ENCODE assay signal across 1 cellular context in the genomic region with DNA sequence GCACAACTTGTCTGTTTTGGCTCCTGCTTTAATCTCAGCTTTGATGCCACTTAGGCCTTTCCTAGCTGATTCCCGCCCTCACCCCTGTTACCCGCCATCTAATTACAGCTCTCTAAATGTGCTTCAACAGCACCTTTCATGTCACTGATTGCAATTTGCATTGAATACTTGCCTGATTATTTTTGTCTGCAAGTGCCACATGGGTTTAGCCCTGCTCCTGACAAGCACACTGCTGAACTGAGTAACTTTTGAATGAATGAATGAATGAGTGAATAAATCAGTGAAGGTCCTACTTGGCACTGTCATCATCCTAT.
TF ChIP-seq lines count a peak whose summit lies in the region.

No MANE protein-coding gene starts in this region.

TF ChIP-seq in WTC11, 78 proteins besides CTCF, POLR2A, EP300 and RAD21 (continued from another document):
- TF ChIP-seq, protein P1, sequence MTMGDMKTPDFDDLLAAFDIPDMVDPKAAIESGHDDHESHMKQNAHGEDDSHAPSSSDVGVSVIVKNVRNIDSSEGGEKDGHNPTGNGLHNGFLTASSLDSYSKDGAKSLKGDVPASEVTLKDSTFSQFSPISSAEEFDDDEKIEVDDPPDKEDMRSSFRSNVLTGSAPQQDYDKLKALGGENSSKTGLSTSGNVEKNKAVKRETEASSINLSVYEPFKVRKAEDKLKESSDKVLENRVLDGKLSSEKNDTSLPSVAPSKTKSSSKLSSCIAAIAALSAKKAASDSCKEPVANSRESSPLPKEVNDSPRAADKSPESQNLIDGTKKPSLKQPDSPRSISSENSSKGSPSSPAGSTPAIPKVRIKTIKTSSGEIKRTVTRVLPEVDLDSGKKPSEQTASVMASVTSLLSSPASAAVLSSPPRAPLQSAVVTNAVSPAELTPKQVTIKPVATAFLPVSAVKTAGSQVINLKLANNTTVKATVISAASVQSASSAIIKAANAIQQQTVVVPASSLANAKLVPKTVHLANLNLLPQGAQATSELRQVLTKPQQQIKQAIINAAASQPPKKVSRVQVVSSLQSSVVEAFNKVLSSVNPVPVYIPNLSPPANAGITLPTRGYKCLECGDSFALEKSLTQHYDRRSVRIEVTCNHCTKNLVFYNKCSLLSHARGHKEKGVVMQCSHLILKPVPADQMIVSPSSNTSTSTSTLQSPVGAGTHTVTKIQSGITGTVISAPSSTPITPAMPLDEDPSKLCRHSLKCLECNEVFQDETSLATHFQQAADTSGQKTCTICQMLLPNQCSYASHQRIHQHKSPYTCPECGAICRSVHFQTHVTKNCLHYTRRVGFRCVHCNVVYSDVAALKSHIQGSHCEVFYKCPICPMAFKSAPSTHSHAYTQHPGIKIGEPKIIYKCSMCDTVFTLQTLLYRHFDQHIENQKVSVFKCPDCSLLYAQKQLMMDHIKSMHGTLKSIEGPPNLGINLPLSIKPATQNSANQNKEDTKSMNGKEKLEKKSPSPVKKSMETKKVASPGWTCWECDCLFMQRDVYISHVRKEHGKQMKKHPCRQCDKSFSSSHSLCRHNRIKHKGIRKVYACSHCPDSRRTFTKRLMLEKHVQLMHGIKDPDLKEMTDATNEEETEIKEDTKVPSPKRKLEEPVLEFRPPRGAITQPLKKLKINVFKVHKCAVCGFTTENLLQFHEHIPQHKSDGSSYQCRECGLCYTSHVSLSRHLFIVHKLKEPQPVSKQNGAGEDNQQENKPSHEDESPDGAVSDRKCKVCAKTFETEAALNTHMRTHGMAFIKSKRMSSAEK (CRISPR knock-in tag; IDR thresholded peaks at IDR 0.05; ENCODE audit: borderline replicate concordance), result no peak
